ENCODE assay signal across 8 cellular contexts in the genomic region with DNA sequence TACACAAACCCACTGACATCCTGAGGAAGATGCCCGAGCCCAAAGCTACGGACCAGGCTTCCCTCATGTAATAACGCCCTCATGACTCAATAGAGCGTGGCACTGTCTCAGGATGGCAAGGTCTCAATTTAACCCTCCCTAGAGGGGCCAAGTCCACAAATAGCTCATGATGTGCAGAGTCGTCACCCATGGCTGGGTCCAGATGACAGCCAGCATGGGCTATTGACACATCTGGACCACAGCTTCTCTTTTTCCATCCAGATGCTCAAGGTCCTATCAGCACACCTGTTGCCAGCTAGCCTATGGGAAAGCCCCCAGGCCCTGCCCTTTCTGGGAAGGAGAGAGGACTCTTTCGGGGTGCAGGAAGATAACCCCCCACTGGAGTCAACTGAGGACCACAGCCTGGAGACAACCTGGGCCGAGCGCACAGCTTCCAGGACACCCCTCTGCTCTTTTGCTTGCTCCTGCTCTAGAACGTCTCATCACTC. TPM values are rescaled to one million over a fixed set of nuclear protein-coding genes. Genes with fewer than 3 reads are reported as not detected.
DNase-seq lines count a peak whose midpoint lies in the region; ATAC-seq and TF ChIP-seq lines count a peak whose summit lies in the region.

No MANE protein-coding gene starts in this region.

- H3K36me3 Mint-ChIP-seq in activated naive CD8-positive, alpha-beta T cell treated with anti-CD3 and anti-CD28 coated beads, Interleukin-2, amount 10 ng/mL, durations not matched to agents 7 days and 5 days: peaks cover 20% of the 10 kb centered on the region
- no peaks in the 10 kb centered on the region for H3K36me3 Mint-ChIP-seq in GM23338 (ENCODE audit: low read depth)

- peak; percentile 65 for TF ChIP-seq POLR2A in GM19193 (IDR thresholded peaks at IDR 0.05; ENCODE audit: extremely low read depth, insufficient read depth, insufficient read length)

- peak overlapping the region; percentile 99 for H3K4me3 Mint-ChIP-seq in activated naive CD8-positive, alpha-beta T cell treated with anti-CD3 and anti-CD28 coated beads, Interleukin-2, amount 10 ng/mL, durations not matched to agents 7 days and 5 days
- no peak overlapping the region for H3K4me3 Mint-ChIP-seq in GM23338

- peaks cover 75% of the 10 kb centered on the region for H3K4me1 Mint-ChIP-seq in activated naive CD8-positive, alpha-beta T cell treated with anti-CD3 and anti-CD28 coated beads, Interleukin-2, amount 10 ng/mL, durations not matched to agents 7 days and 5 days
- peaks cover 11% of the 10 kb centered on the region for H3K4me1 Mint-ChIP-seq in GM23338

- POLR2A ChIA-PET in activated naive CD8-positive, alpha-beta T cell treated with anti-CD3 and anti-CD28 coated beads, Interleukin-2, amount 10 ng/mL, durations not matched to agents 7 days and 5 days (lab: Charles Lee): interaction anchor here (0.5 to 11.5 kb wide), 5 partner anchors 9 to 36 kb away, joined by 4 to 284 read pairs (median 5); no protein-coding TSS in a partner anchor

- peak overlapping the region; percentile 99 for H3K27ac Mint-ChIP-seq in activated naive CD8-positive, alpha-beta T cell treated with anti-CD3 and anti-CD28 coated beads, Interleukin-2, amount 10 ng/mL, durations not matched to agents 7 days and 5 days
- no peak overlapping the region for H3K27ac Mint-ChIP-seq in GM23338

- H3K36me3 ChIP-seq in GM23338 (ENCODE audit: insufficient read depth): no peaks in the 10 kb centered on the region

- H3K4me1 ChIP-seq in GM23338 (ENCODE audit: insufficient read depth): peaks cover 2% of the 10 kb centered on the region; the same call in 1 of the 2 replicates

- DNase-seq in CD1c-positive myeloid dendritic cell (ENCODE audit: extremely low spot score) (peak; percentile 74), GM23338 (ENCODE audit: low spot score) (no peak), 8988T (no peak), NCI-H2196 (lab: John Stamatoyannopoulos, UW; ENCODE audit: unreplicated experiment) (no peak), OCI-M2 (lab: John Stamatoyannopoulos, UW; ENCODE audit: unreplicated experiment) (no peak)
- DNase-seq in activated naive CD8-positive, alpha-beta T cell treated with anti-CD3 and anti-CD28 coated beads, Interleukin-2, amount 10 ng/mL, durations not matched to agents 7 days and 5 days: no peak

- peak; percentile 51 for ATAC-seq in HG03280 (IDR thresholded peaks at IDR 0.05; ENCODE audit: unreplicated experiment)
- no peak for ATAC-seq in activated naive CD8-positive, alpha-beta T cell treated with anti-CD3 and anti-CD28 coated beads, Interleukin-2, amount 10 ng/mL, durations not matched to agents 7 days and 5 days (ENCODE audit: low read depth)
- ATAC-seq in GM23338: no peak

- no peaks in the 10 kb centered on the region for H3K9me3 Mint-ChIP-seq in activated naive CD8-positive, alpha-beta T cell treated with anti-CD3 and anti-CD28 coated beads, Interleukin-2, amount 10 ng/mL, durations not matched to agents 7 days and 5 days
- no peaks in the 10 kb centered on the region for H3K9me3 Mint-ChIP-seq in GM23338

- H3K27me3 Mint-ChIP-seq in activated naive CD8-positive, alpha-beta T cell treated with anti-CD3 and anti-CD28 coated beads, Interleukin-2, amount 10 ng/mL, durations not matched to agents 7 days and 5 days: no peaks in the 10 kb centered on the region
- peaks cover 10% of the 10 kb centered on the region for H3K27me3 Mint-ChIP-seq in GM23338 (ENCODE audit: insufficient read depth, low read depth, poor library complexity)

- no peak overlapping the region for H3K27ac ChIP-seq in GM23338 (ENCODE audit: low read depth)

- H2AFZ ChIP-seq in GM23338: no peak overlapping the region

- no peaks in the 10 kb centered on the region for H3K9me2 ChIP-seq in GM23338 (ENCODE audit: insufficient read depth)

- no peak overlapping the region for H3K4me3 ChIP-seq in GM23338

- no peaks in the 10 kb centered on the region for H4K20me1 ChIP-seq in GM23338 (replicated peaks; ENCODE audit: insufficient read depth)

- no peak overlapping the region for H3K4me2 ChIP-seq in GM23338

- no peaks in the 10 kb centered on the region for H3K27me3 ChIP-seq in GM23338 (ENCODE audit: insufficient read depth)

- H3F3A ChIP-seq in GM23338 (replicated peaks; ENCODE audit: low read depth): no peaks in the 10 kb centered on the region

- no peaks in the 10 kb centered on the region for H3K79me2 ChIP-seq in GM23338 (replicated peaks; ENCODE audit: insufficient read depth)

- no peak for TF ChIP-seq CTCF in GM23338 (conservative IDR thresholded peaks at IDR 0.05; ENCODE audit: low read depth in 2 of 2)

TF ChIP-seq in GM23338, 12 proteins besides CTCF, POLR2A, EP300 and RAD21:
- TF ChIP-seq EZH2 (IDR thresholded peaks at IDR 0.05; ENCODE audit: low read depth, unreplicated experiment): no peak
- TF ChIP-seq, protein P1, sequence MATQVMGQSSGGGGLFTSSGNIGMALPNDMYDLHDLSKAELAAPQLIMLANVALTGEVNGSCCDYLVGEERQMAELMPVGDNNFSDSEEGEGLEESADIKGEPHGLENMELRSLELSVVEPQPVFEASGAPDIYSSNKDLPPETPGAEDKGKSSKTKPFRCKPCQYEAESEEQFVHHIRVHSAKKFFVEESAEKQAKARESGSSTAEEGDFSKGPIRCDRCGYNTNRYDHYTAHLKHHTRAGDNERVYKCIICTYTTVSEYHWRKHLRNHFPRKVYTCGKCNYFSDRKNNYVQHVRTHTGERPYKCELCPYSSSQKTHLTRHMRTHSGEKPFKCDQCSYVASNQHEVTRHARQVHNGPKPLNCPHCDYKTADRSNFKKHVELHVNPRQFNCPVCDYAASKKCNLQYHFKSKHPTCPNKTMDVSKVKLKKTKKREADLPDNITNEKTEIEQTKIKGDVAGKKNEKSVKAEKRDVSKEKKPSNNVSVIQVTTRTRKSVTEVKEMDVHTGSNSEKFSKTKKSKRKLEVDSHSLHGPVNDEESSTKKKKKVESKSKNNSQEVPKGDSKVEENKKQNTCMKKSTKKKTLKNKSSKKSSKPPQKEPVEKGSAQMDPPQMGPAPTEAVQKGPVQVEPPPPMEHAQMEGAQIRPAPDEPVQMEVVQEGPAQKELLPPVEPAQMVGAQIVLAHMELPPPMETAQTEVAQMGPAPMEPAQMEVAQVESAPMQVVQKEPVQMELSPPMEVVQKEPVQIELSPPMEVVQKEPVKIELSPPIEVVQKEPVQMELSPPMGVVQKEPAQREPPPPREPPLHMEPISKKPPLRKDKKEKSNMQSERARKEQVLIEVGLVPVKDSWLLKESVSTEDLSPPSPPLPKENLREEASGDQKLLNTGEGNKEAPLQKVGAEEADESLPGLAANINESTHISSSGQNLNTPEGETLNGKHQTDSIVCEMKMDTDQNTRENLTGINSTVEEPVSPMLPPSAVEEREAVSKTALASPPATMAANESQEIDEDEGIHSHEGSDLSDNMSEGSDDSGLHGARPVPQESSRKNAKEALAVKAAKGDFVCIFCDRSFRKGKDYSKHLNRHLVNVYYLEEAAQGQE (IDR thresholded peaks at IDR 0.05; ENCODE audit: unreplicated experiment): no peak
- TF ChIP-seq ZNF114 (CRISPR knock-in tag; IDR thresholded peaks at IDR 0.05): no peak
- TF ChIP-seq, protein P2, sequence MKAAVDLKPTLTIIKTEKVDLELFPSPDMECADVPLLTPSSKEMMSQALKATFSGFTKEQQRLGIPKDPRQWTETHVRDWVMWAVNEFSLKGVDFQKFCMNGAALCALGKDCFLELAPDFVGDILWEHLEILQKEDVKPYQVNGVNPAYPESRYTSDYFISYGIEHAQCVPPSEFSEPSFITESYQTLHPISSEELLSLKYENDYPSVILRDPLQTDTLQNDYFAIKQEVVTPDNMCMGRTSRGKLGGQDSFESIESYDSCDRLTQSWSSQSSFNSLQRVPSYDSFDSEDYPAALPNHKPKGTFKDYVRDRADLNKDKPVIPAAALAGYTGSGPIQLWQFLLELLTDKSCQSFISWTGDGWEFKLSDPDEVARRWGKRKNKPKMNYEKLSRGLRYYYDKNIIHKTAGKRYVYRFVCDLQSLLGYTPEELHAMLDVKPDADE (IDR thresholded peaks at IDR 0.05): no peak
- no peak for TF ChIP-seq EZH2phosphoT487 (IDR thresholded peaks at IDR 0.05; ENCODE audit: unreplicated experiment)
- no peak for TF ChIP-seq CREB1 (CRISPR knock-in tag; IDR thresholded peaks at IDR 0.05; ENCODE audit: low read depth)
- no peak for TF ChIP-seq NANOG (IDR thresholded peaks at IDR 0.05; ENCODE audit: borderline replicate concordance)

RNA-seq across cellular contexts. Expression of gene LAPTM5, which starts 2.8 kb away (rescaled TPM):
- 100 to 1,000 TPM; 474 to 485 TPM for total RNA-seq in activated naive CD8-positive, alpha-beta T cell treated with anti-CD3 and anti-CD28 coated beads, Interleukin-2, amount 10 ng/mL, durations not matched to agents 7 days and 5 days
- not detected in 2 replicates for total RNA-seq in GM23338 (2014; rRNA removed; shearing (Covaris generic))
- 0.21 and 1.0 TPM in 2 replicates for polyA plus RNA-seq in GM23338 (2016; fragmentation: Nextera tagmentation; extraction: Ambion mirVana)

RNA-seq across cellular contexts. Expression of gene MATN1, which starts 31.3 kb away (rescaled TPM):
- total RNA-seq in activated naive CD8-positive, alpha-beta T cell treated with anti-CD3 and anti-CD28 coated beads, Interleukin-2, amount 10 ng/mL, durations not matched to agents 7 days and 5 days: under 1 TPM in 1 of 2 experiments, not detected in 1; 0.26 TPM
- 0.31 TPM in 1 of 2 replicates, not detected in the other for total RNA-seq in GM23338 (2014; rRNA removed; shearing (Covaris generic))
- polyA plus RNA-seq in GM23338 (2016; fragmentation: Nextera tagmentation; extraction: Ambion mirVana): 0.08 and 0.21 TPM in 2 replicates

Comparison
In these comparisons a context has a peak if more than half of its experiments do, and no peak if none do; other contexts are left out.
1. RNA of gene LAPTM5, which starts 2.8 kb away (total RNA-seq): 474 to 485 TPM in activated naive CD8-positive, alpha-beta T cell treated with anti-CD3 and anti-CD28 coated beads, Interleukin-2, amount 10 ng/mL, durations not matched to agents 7 days and 5 days; not detected in GM23338; every median in the first group is over 100 times any median in the second.